In genomic region chr16:67104061-67104460, GRCh38 we compare ENCODE assay signal across 6 cellular contexts. TPM values are rescaled to one million over a fixed set of nuclear protein-coding genes. Genes with fewer than 3 reads are reported as not detected.
DNase-seq lines count a peak whose midpoint lies in the region; ATAC-seq and TF ChIP-seq lines count a peak whose summit lies in the region.

No MANE protein-coding gene starts in this region.

- H3K9me3 ChIP-seq in A673 (ENCODE audit: low read depth, low read length, poor library complexity, severe bottlenecking): no peaks in the 10 kb centered on the region

- BruUV-seq in A673 (replicated peaks; lab: Mats Ljungman, UMichigan): no TSS peak

- peaks cover 26% of the 10 kb centered on the region for H3K4me1 Mint-ChIP-seq in stimulated activated memory B cell treated with anti-CD40 and anti-IgM and Interleukin-4, amounts not matched to agents 10 μg/mL and 1 μg/mL and 100 μg/mL, for 72 hours

- no peak overlapping the region for H3K27ac ChIP-seq in A673 (ENCODE audit: low read depth, low read length, poor library complexity, severe bottlenecking)

- H3K27ac Mint-ChIP-seq in stimulated activated memory B cell treated with anti-CD40 and anti-IgM and Interleukin-4, amounts not matched to agents 10 μg/mL and 1 μg/mL and 100 μg/mL, for 72 hours: no peak overlapping the region

- H3K4me3 Mint-ChIP-seq in stimulated activated memory B cell treated with anti-CD40 and anti-IgM and Interleukin-4, amounts not matched to agents 10 μg/mL and 1 μg/mL and 100 μg/mL, for 72 hours: no peak overlapping the region

- H3K27me3 Mint-ChIP-seq in stimulated activated memory B cell treated with anti-CD40 and anti-IgM and Interleukin-4, amounts not matched to agents 10 μg/mL and 1 μg/mL and 100 μg/mL, for 72 hours: no peaks in the 10 kb centered on the region

- no peaks in the 10 kb centered on the region for H3K9me3 Mint-ChIP-seq in stimulated activated memory B cell treated with anti-CD40 and anti-IgM and Interleukin-4, amounts not matched to agents 10 μg/mL and 1 μg/mL and 100 μg/mL, for 72 hours

- intact Hi-C loops in A673 (cut with micrococcal nuclease; ENCODE audit: unreplicated experiment): loop anchor here (5.0 kb wide), 1 partner anchor 127 kb away; no protein-coding TSS in a partner anchor

- H3K36me3 Mint-ChIP-seq in stimulated activated memory B cell treated with anti-CD40 and anti-IgM and Interleukin-4, amounts not matched to agents 10 μg/mL and 1 μg/mL and 100 μg/mL, for 72 hours: no peaks in the 10 kb centered on the region

- ATAC-seq in HG02852 (IDR thresholded peaks at IDR 0.05; ENCODE audit: unreplicated experiment): no peak
- ATAC-seq in stimulated activated memory B cell treated with anti-CD40 and anti-IgM and Interleukin-4, amounts not matched to agents 10 μg/mL and 1 μg/mL and 100 μg/mL, for 72 hours: no peak

- CTCF ChIA-PET in A673 (lab: Charles Lee): interaction anchor here (0.6 to 1.1 kb wide), 2 partner anchors 11 to 51 kb away, joined by 3 to 6 read pairs; no protein-coding TSS in a partner anchor

- H3K27me3 ChIP-seq in A673 (replicated peaks; ENCODE audit: insufficient read depth, low read depth, low read length, poor library complexity): no peaks in the 10 kb centered on the region

- POLR2A ChIA-PET in A673 (lab: Charles Lee; ENCODE audit: low non-redundant PET): no interaction called here

- peaks cover 3% of the 10 kb centered on the region for H3K4me1 ChIP-seq in A673 (ENCODE audit: insufficient read depth, low read length, poor library complexity, severe bottlenecking)

- TF ChIP-seq CTCF in A673 (conservative IDR thresholded peaks at IDR 0.05; ENCODE audit: low read depth, low read length): peak; percentile 34; the same call in 1 of the 2 replicates

- peaks cover 5% of the 10 kb centered on the region for H3K36me3 ChIP-seq in A673 (ENCODE audit: insufficient read depth, low read length, poor library complexity, severe bottlenecking)

- DNase-seq in A673 (ENCODE audit: low spot score): no peak
- peak; percentile 7 for DNase-seq in LoVo (ENCODE audit: low spot score)
- peak; percentile 9 for DNase-seq in fibroblast of the conjunctiva (ENCODE audit: low read depth)
- DNase-seq in KG1 (lab: John Stamatoyannopoulos, UW): no peak

- H3K4me3 ChIP-seq in A673 (ENCODE audit: low read depth, low read length, poor library complexity, severe bottlenecking): no peak overlapping the region

RNA-seq across cellular contexts. Expression of gene PHAF1, which starts 5.7 kb away (rescaled TPM):
- total RNA-seq in A673 (2021): 23.2 and 23.5 TPM in 2 replicates

RNA-seq across cellular contexts. Expression of gene B3GNT9, which starts 46.7 kb away (rescaled TPM):
- 11.5 and 13.8 TPM in 2 replicates for total RNA-seq in A673 (2021)

RNA-seq across cellular contexts. Expression of gene TRADD, which starts 55.6 kb away (rescaled TPM):
- 7.7 and 10.8 TPM in 2 replicates for total RNA-seq in A673 (2021)

RNA-seq across cellular contexts. Expression of gene FBXL8, which starts 55.7 kb away (rescaled TPM):
- 8.3 and 13.8 TPM in 2 replicates for total RNA-seq in A673 (2021)

Comparison
In these comparisons a context has a peak if more than half of its experiments do, and no peak if none do; other contexts are left out.
1. DNase-seq: peak in LoVo (single experiment) and fibroblast of the conjunctiva (single experiment); none in A673 (single experiment) and KG1 (single experiment).